1 cellular context compared by ENCODE assay signal in genomic region chr7:44131173-44132009, GRCh38.
A peak's percentile ranks its signal among the peaks of the same experiment; 100 is the strongest.
TF ChIP-seq lines count a peak whose summit lies in the region.

No MANE protein-coding gene starts in this region.

TF ChIP-seq in HepG2, 621 proteins besides CTCF, POLR2A, EP300 and RAD21 (continued from another document and continues in another):
- TF ChIP-seq U2AF2 (IDR thresholded peaks at IDR 0.05; ENCODE audit: low read depth, low read length) (no peak), ZNF775 (CRISPR knock-in tag; IDR thresholded peaks at IDR 0.05; ENCODE audit: borderline replicate concordance) (no peak), TFDP2 (CRISPR knock-in tag; IDR thresholded peaks at IDR 0.05) (peak; percentile 55; the same call in 1 of the 2 replicates), ZNF230 (CRISPR knock-in tag; IDR thresholded peaks at IDR 0.05) (no peak), HOXA3 (CRISPR knock-in tag; IDR thresholded peaks at IDR 0.05) (peak; percentile 53; the same call in 1 of the 2 replicates), CBX5 (CRISPR knock-in tag; IDR thresholded peaks at IDR 0.05; ENCODE audit: borderline replicate concordance) (peak; percentile 54; the same call in 1 of the 2 replicates), ZIK1 (CRISPR knock-in tag; IDR thresholded peaks at IDR 0.05; ENCODE audit: borderline replicate concordance, low read depth) (no peak), RAD51 (IDR thresholded peaks at IDR 0.05; ENCODE audit: borderline replicate concordance) (peak; percentile 68), POLR2AphosphoS2 (IDR thresholded peaks at IDR 0.05; ENCODE audit: low read depth, low read length) (no peak), SMYD3 (CRISPR knock-in tag; IDR thresholded peaks at IDR 0.05) (no peak), ZMYM4 (CRISPR knock-in tag; IDR thresholded peaks at IDR 0.05) (peak; percentile 82), HOXD1 (CRISPR knock-in tag; IDR thresholded peaks at IDR 0.05) (0 out of 2 replicates have a peak, but pooled peaks have one; percentile 20), ZNF383 (CRISPR knock-in tag; IDR thresholded peaks at IDR 0.05; ENCODE audit: borderline replicate concordance) (no peak), ZNF432 (CRISPR knock-in tag; IDR thresholded peaks at IDR 0.05; ENCODE audit: borderline replicate concordance) (no peak), ZFAT (CRISPR knock-in tag; conservative IDR thresholded peaks at IDR 0.05) (no peak), FOSL2 (CRISPR knock-in tag; IDR thresholded peaks at IDR 0.05) (no peak), ZNF292 (CRISPR knock-in tag; IDR thresholded peaks at IDR 0.05; ENCODE audit: borderline replicate concordance, low read depth) (peak; percentile 25; the same call in 1 of the 2 replicates), HNF4A (CRISPR knock-in tag; IDR thresholded peaks at IDR 0.05) (peak; percentile 93), CEBPG (CRISPR knock-in tag; IDR thresholded peaks at IDR 0.05) (peak; percentile 58), ZNF530 (CRISPR knock-in tag; IDR thresholded peaks at IDR 0.05; ENCODE audit: low read depth) (no peak), ZNF747 (CRISPR knock-in tag; IDR thresholded peaks at IDR 0.05; ENCODE audit: borderline replicate concordance) (0 out of 2 replicates have a peak, but pooled peaks have one; percentile 43), HMGA1 (CRISPR knock-in tag; conservative IDR thresholded peaks at IDR 0.05) (no peak), TBP (CRISPR knock-in tag; IDR thresholded peaks at IDR 0.05) (no peak), SP1 (IDR thresholded peaks at IDR 0.05) (no peak), SP1 (CRISPR knock-in tag; IDR thresholded peaks at IDR 0.05) (0 out of 2 replicates have a peak, but pooled peaks have one; percentile 26), MTA1 (CRISPR knock-in tag; IDR thresholded peaks at IDR 0.05; ENCODE audit: borderline replicate concordance) (no peak), NFYB (CRISPR knock-in tag; IDR thresholded peaks at IDR 0.05) (peak; percentile 71), PHF8 (CRISPR knock-in tag; IDR thresholded peaks at IDR 0.05) (no peak), ZGPAT (CRISPR knock-in tag; IDR thresholded peaks at IDR 0.05) (peak; percentile 43; the same call in 1 of the 2 replicates), SOX5 (CRISPR knock-in tag; IDR thresholded peaks at IDR 0.05; ENCODE audit: borderline replicate concordance) (no peak; the same call in 1 of the 2 replicates), ZMYM2 (CRISPR knock-in tag; IDR thresholded peaks at IDR 0.05) (peak; percentile 54; the same call in 1 of the 2 replicates), LBX2 (CRISPR knock-in tag; IDR thresholded peaks at IDR 0.05; ENCODE audit: borderline replicate concordance) (no peak), HHEX (CRISPR knock-in tag; IDR thresholded peaks at IDR 0.05) (no peak), MXD4 (CRISPR knock-in tag; IDR thresholded peaks at IDR 0.05) (no peak), HOXA5 (CRISPR knock-in tag; IDR thresholded peaks at IDR 0.05) (no peak), SIN3B (IDR thresholded peaks at IDR 0.05; ENCODE audit: low read length) (no peak), RNF219 (CRISPR knock-in tag; IDR thresholded peaks at IDR 0.05) (no peak), CENPT (CRISPR knock-in tag; IDR thresholded peaks at IDR 0.05; ENCODE audit: low read depth) (no peak), ZSCAN31 (CRISPR knock-in tag; IDR thresholded peaks at IDR 0.05; ENCODE audit: low read depth) (peak; percentile 64; the same call in 1 of the 2 replicates), NFIB (CRISPR knock-in tag; IDR thresholded peaks at IDR 0.05; ENCODE audit: borderline replicate concordance) (0 out of 2 replicates have a peak, but pooled peaks have one; percentile 30), ZNF549 (CRISPR knock-in tag; IDR thresholded peaks at IDR 0.05) (peak; percentile 99), ZBTB25 (CRISPR knock-in tag; IDR thresholded peaks at IDR 0.05) (0 out of 2 replicates have a peak, but pooled peaks have one; percentile 53)
- TF ChIP-seq, protein P1, sequence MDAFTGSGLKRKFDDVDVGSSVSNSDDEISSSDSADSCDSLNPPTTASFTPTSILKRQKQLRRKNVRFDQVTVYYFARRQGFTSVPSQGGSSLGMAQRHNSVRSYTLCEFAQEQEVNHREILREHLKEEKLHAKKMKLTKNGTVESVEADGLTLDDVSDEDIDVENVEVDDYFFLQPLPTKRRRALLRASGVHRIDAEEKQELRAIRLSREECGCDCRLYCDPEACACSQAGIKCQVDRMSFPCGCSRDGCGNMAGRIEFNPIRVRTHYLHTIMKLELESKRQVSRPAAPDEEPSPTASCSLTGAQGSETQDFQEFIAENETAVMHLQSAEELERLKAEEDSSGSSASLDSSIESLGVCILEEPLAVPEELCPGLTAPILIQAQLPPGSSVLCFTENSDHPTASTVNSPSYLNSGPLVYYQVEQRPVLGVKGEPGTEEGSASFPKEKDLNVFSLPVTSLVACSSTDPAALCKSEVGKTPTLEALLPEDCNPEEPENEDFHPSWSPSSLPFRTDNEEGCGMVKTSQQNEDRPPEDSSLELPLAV (CRISPR knock-in tag; conservative IDR thresholded peaks at IDR 0.05; ENCODE audit: low read depth): no peak
- TF ChIP-seq, protein P2, sequence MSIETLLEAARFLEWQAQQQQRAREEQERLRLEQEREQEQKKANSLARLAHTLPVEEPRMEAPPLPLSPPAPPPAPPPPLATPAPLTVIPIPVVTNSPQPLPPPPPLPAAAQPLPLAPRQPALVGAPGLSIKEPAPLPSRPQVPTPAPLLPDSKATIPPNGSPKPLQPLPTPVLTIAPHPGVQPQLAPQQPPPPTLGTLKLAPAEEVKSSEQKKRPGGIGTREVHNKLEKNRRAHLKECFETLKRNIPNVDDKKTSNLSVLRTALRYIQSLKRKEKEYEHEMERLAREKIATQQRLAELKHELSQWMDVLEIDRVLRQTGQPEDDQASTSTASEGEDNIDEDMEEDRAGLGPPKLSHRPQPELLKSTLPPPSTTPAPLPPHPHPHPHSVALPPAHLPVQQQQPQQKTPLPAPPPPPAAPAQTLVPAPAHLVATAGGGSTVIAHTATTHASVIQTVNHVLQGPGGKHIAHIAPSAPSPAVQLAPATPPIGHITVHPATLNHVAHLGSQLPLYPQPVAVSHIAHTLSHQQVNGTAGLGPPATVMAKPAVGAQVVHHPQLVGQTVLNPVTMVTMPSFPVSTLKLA (IDR thresholded peaks at IDR 0.05): peak; percentile 69
- TF ChIP-seq, protein P3, sequence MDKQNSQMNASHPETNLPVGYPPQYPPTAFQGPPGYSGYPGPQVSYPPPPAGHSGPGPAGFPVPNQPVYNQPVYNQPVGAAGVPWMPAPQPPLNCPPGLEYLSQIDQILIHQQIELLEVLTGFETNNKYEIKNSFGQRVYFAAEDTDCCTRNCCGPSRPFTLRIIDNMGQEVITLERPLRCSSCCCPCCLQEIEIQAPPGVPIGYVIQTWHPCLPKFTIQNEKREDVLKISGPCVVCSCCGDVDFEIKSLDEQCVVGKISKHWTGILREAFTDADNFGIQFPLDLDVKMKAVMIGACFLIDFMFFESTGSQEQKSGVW (CRISPR knock-in tag; IDR thresholded peaks at IDR 0.05; ENCODE audit: borderline replicate concordance): no peak
- TF ChIP-seq, protein P4, sequence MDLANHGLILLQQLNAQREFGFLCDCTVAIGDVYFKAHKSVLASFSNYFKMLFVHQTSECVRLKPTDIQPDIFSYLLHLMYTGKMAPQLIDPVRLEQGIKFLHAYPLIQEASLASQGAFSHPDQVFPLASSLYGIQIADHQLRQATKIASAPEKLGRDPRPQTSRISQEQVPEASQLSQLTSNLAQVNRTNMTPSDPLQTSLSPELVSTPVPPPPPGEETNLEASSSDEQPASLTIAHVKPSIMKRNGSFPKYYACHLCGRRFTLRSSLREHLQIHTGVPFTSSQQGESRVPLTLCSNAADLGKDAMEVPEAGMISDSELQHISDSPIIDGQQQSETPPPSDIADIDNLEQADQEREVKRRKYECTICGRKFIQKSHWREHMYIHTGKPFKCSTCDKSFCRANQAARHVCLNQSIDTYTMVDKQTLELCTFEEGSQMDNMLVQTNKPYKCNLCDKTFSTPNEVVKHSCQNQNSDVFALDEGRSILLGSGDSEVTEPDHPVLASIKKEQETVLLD (CRISPR knock-in tag; IDR thresholded peaks at IDR 0.05; ENCODE audit: low read depth): no peak
- TF ChIP-seq, protein P5, sequence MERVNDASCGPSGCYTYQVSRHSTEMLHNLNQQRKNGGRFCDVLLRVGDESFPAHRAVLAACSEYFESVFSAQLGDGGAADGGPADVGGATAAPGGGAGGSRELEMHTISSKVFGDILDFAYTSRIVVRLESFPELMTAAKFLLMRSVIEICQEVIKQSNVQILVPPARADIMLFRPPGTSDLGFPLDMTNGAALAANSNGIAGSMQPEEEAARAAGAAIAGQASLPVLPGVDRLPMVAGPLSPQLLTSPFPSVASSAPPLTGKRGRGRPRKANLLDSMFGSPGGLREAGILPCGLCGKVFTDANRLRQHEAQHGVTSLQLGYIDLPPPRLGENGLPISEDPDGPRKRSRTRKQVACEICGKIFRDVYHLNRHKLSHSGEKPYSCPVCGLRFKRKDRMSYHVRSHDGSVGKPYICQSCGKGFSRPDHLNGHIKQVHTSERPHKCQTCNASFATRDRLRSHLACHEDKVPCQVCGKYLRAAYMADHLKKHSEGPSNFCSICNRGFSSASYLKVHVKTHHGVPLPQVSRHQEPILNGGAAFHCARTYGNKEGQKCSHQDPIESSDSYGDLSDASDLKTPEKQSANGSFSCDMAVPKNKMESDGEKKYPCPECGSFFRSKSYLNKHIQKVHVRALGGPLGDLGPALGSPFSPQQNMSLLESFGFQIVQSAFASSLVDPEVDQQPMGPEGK (CRISPR knock-in tag; IDR thresholded peaks at IDR 0.05): peak; percentile 31; the same call in 1 of the 2 replicates
- TF ChIP-seq, protein P6, sequence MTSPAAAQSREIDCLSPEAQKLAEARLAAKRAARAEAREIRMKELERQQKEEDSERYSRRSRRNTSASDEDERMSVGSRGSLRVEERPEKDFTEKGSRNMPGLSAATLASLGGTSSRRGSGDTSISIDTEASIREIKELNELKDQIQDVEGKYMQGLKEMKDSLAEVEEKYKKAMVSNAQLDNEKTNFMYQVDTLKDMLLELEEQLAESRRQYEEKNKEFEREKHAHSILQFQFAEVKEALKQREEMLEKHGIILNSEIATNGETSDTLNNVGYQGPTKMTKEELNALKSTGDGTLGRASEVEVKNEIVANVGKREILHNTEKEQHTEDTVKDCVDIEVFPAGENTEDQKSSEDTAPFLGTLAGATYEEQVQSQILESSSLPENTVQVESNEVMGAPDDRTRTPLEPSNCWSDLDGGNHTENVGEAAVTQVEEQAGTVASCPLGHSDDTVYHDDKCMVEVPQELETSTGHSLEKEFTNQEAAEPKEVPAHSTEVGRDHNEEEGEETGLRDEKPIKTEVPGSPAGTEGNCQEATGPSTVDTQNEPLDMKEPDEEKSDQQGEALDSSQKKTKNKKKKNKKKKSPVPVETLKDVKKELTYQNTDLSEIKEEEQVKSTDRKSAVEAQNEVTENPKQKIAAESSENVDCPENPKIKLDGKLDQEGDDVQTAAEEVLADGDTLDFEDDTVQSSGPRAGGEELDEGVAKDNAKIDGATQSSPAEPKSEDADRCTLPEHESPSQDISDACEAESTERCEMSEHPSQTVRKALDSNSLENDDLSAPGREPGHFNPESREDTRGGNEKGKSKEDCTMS (CRISPR knock-in tag; conservative IDR thresholded peaks at IDR 0.05): no peak
